ENCODE assay signal across 8 cellular contexts in genomic region chr5:77086611-77087483, GRCh38. TPM values are rescaled to one million over a fixed set of nuclear protein-coding genes. Genes with fewer than 3 reads are reported as not detected.
A peak's percentile ranks its signal among the peaks of the same experiment; 100 is the strongest.
DNase-seq lines count a peak whose midpoint lies in the region; ATAC-seq and TF ChIP-seq lines count a peak whose summit lies in the region.

TSS of gene ZBED3 (minus strand) at chr5:77087285. CDS start at chr5:77077878, 9,407 bp downstream.

- WGBS in psoas muscle, 3 donors = 0 to 1% (median 1%) methylated on average over 52 to 64 of the region's 64 CpGs

- peak within 1 kb of the TSS; percentile 91 for H3K4me3 Mint-ChIP-seq in T-helper 17 cell

- H3K4me3 ChIP-seq in HFF-Myc (replicated peaks; ENCODE audit: low read depth, low read length) (peak within 1 kb of the TSS; percentile 70), ascending aorta (peak within 1 kb of the TSS; percentile 65 to 86), right atrium auricular region (peak within 1 kb of the TSS; percentile 71 to 72), psoas muscle (peak within 1 kb of the TSS; percentile 80)

- H3K9me3 ChIP-seq in T-helper 17 cell (ENCODE audit: control insufficient read depth, low read length, poor library complexity, severe bottlenecking) (no peaks in the 10 kb centered on the region), ascending aorta (no peaks in the 10 kb centered on the region), right atrium auricular region (no peaks in the 10 kb centered on the region), psoas muscle (no peaks in the 10 kb centered on the region)

- no peaks in the 10 kb centered on the region for H3K36me3 Mint-ChIP-seq in T-helper 17 cell (ENCODE audit: low read depth)

- H3K4me1 ChIP-seq in ascending aorta (peaks cover 0 to 8% of the 10 kb centered on the region in 2 donors), right atrium auricular region (peaks cover 0 to 21% of the 10 kb centered on the region in 2 donors), psoas muscle (peaks cover 6% of the 10 kb centered on the region)

- peaks cover 9% of the 10 kb centered on the region for H3K4me1 Mint-ChIP-seq in T-helper 17 cell

- H3K27ac ChIP-seq in ascending aorta (peak within 1 kb of the TSS; percentile 90 to 93), right atrium auricular region (peak within 1 kb of the TSS; percentile 89 to 91), psoas muscle (peak within 1 kb of the TSS; percentile 87)

- no peaks in the 10 kb centered on the region for H3K27me3 ChIP-seq in ascending aorta
- H3K27me3 ChIP-seq in right atrium auricular region = no peaks in the 10 kb centered on the region
- H3K27me3 ChIP-seq in psoas muscle (ENCODE audit: insufficient read depth in 3 of 3, low read length in 2 of 3) = no peaks in the 10 kb centered on the region

- peaks cover 0 to 3% of the 10 kb centered on the region in 2 donors for H3K36me3 ChIP-seq in ascending aorta
- peaks cover 7% of the 10 kb centered on the region for H3K36me3 ChIP-seq in right atrium auricular region
- H3K36me3 ChIP-seq in psoas muscle (ENCODE audit: insufficient read depth in 1 of 2, low read depth in 1 of 2) = no peaks in the 10 kb centered on the region

- H3K27me3 Mint-ChIP-seq in T-helper 17 cell = peaks cover 7% of the 10 kb centered on the region

- DNase-seq in GM03348 (ENCODE audit: low spot score) (peak; percentile 56), HFF-Myc (ENCODE audit: extremely low read depth, low read depth) (peak; percentile 68), NCI-H128 (lab: John Stamatoyannopoulos, UW; ENCODE audit: unreplicated experiment) (peak; percentile 11), T-helper 17 cell (peak; percentile 21 to 23 (median 22)), ascending aorta (ENCODE audit: low spot score in 2 of 2) (peak; percentile 27 to 84), right atrium auricular region (ENCODE audit: low spot score) (peak; percentile 76), psoas muscle (peak; percentile 66 to 80)

- TF ChIP-seq CTCF in HFF-Myc (IDR thresholded peaks at IDR 0.05; ENCODE audit: low read depth, low read length, missing control alignments) = no peak
- peak in 1 of 3 experiments; percentile 14 for TF ChIP-seq CTCF in ascending aorta (IDR thresholded peaks at IDR 0.05)
- TF ChIP-seq CTCF in right atrium auricular region (IDR thresholded peaks at IDR 0.05) = no peak
- TF ChIP-seq CTCF in psoas muscle (IDR thresholded peaks at IDR 0.05) = no peak

- ATAC-seq in T-helper 17 cell = peak; percentile 88
- ATAC-seq in psoas muscle = peak; percentile 82 to 91 (median 84)
- ATAC-seq in HG03565 (IDR thresholded peaks at IDR 0.05; ENCODE audit: unreplicated experiment) = no peak

- intact Hi-C loops in ascending aorta (cut with DNase I) = loop anchor here (1.0 to 5.0 kb wide), 4 partner anchors 46 to 405 kb away; partner anchors contain the start of genes AGGF1 and WDR41
- intact Hi-C loops in psoas muscle (cut with DNase I) = no loop called here

- H3K27ac Mint-ChIP-seq in T-helper 17 cell = no peak within 1 kb of the TSS

RNA-seq across cellular contexts. Expression of gene ZBED3, which starts in this region (rescaled TPM):
- 1 to 10 TPM in 1 of 2 donors, under 1 TPM in 1; 0.94 to 2.0 TPM for total RNA-seq in T-helper 17 cell
- 0.64 TPM for total RNA-seq in ascending aorta
- total RNA-seq in right atrium auricular region = 1 to 10 TPM; 3.9 to 4.3 TPM
- 1 to 10 TPM; 1.4 to 3.8 (median 2.8) TPM for total RNA-seq in psoas muscle
- 1 to 10 TPM; 1.3 to 1.4 (median 1.4) TPM for polyA plus RNA-seq in psoas muscle

Comparison
In these comparisons a context has a peak if more than half of its experiments do, and no peak if none do; other contexts are left out.
1. Peak in DNase-seq, H3K4me3 ChIP-seq and H3K27ac ChIP-seq in ascending aorta; RNA of the gene not detected or under 1 TPM.
2. DNase-seq: peak in every context shown above with its lines; median percentile 76 in right atrium auricular region; 73 in psoas muscle; 68 in HFF-Myc; 56 in GM03348; 56 in ascending aorta; 22 in T-helper 17 cell; 11 in NCI-H128.